8 cellular contexts compared by ENCODE assay signal in the genomic region with DNA sequence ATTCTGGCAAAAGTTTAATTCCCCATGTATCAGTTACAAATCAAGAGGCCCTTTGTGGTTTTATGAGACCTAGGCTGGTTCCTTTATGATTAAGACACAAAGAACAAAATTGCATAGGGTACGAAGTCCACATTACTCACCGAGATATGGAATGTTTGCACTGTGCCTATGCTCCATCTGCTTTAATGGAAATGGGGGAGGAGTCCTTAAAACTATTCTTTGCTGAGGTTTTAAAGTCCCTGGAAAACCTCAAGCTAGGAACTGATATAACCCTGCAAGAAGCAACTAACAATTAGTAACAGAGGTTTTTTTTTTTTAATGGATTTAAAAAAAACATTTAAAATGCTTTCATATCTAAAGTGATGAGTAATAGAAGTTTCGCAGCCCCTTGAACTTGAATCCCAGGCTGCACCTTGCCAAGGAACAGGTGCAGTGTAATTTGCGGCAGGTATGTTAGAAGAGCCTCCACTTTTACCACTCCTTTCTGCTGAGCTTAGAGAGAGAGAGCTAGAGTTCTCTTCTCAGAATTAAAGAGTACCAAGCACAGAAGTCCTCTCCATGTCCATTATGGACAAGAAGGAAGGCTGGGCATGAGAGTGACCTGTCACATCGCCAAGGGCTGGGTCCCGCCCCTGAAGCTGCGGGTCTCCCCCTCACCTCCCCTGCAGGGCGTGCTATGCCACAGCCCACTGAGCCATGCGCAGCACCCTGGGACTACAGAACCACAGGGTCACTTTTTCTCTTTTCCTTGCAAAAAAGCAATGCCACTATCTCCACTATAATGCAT. TPM values are rescaled to one million over a fixed set of nuclear protein-coding genes. Genes with fewer than 3 reads are reported as not detected.
DNase-seq lines count a peak whose midpoint lies in the region; FAIRE-seq and TF ChIP-seq lines count a peak whose summit lies in the region.

No MANE protein-coding gene starts in this region.

- no peak for TF ChIP-seq CTCF in chondrocyte (IDR thresholded peaks at IDR 0.05)

- peak overlapping the region; percentile 20 for H3K27ac Mint-ChIP-seq in chondrocyte (ENCODE audit: unreplicated experiment)

- no peak for FAIRE-seq in urothelium cell line (lab: Jason Lieb, UNC)

- no peaks in the 10 kb centered on the region for H3K9me3 Mint-ChIP-seq in chondrocyte (ENCODE audit: low read depth)

- H3K27me3 Mint-ChIP-seq in chondrocyte (ENCODE audit: low read depth) = no peaks in the 10 kb centered on the region

- no peak overlapping the region for H3K4me3 Mint-ChIP-seq in chondrocyte (ENCODE audit: unreplicated experiment)

- DNase-seq in DMS79 treated with DMSO at 0.1 percent for 48 hours (lab: John Stamatoyannopoulos, UW) (peak; percentile 41), NCI-H526 (lab: John Stamatoyannopoulos, UW) (peak; percentile 76), chondrocyte (ENCODE audit: low spot score) (no peak), non-pigmented ciliary epithelial cell (ENCODE audit: low read depth) (peak; percentile 47), GDM1 (lab: John Stamatoyannopoulos, UW) (no peak), NCI-H1436 treated with DMSO at 0.1 percent for 48 hours (lab: John Stamatoyannopoulos, UW) (no peak), NCI-H1436 (lab: John Stamatoyannopoulos, UW) (no peak), urothelium cell line (ENCODE audit: low spot score) (no peak)

- peaks cover 4% of the 10 kb centered on the region for H3K36me3 Mint-ChIP-seq in chondrocyte (ENCODE audit: low read depth)

- H3K4me1 Mint-ChIP-seq in chondrocyte (ENCODE audit: low read depth) = peaks cover 31% of the 10 kb centered on the region

RNA-seq across cellular contexts. Expression of gene SERPINB1, which starts 2.3 kb away (rescaled TPM):
- total RNA-seq in chondrocyte = 9.0 to 9.3 TPM (median 9.1 TPM) in 3 replicates

Comparison
In these comparisons a context has a peak if more than half of its experiments do, and no peak if none do; other contexts are left out.
1. DNase-seq: peak in DMS79 treated with DMSO at 0.1 percent for 48 hours (single experiment), NCI-H526 (2 of 2) and non-pigmented ciliary epithelial cell (single experiment); none in chondrocyte (single experiment), GDM1 (single experiment), NCI-H1436 treated with DMSO at 0.1 percent for 48 hours (single experiment), NCI-H1436 (single experiment) and urothelium cell line (single experiment).